ENCODE assay signal across 8 cellular contexts in the genomic region with DNA sequence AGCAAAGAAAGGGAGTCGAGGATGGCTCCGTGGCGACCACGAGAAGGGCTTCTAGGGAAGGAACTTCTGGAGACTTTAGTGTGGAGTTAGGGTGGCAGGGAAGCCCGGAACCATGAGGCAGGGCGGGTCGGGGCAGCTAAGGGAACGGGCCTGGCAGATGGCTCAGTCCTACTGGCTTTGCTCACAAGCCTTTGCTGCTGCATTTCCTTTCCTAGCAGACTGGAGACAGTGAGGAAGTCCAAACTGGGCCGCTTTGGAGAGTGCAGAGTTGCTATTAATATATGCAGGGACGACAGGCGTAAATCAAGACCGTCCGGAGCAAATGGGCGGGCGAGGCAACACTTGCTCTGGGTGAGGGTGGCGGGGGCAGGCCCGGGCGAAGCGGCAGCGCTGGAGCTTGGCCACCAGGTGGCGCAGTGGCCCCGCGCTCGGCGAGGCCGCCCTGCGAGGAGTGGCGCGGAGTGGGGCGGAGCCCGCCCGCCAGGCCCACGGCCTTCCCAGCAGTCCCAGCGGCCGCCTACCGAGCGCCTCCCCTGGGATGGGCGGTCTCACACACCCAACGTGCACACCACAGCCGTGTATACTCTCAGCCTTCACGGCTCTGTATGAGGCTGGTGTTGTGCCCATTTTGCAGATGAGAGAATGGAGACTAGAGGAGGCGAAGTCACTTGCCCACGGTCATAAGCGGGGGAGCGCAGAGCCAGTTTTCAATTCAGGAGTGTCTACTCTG. TPM values are rescaled to one million over a fixed set of nuclear protein-coding genes. Genes with fewer than 3 reads are reported as not detected.
A peak's percentile ranks its signal among the peaks of the same experiment; 100 is the strongest.
DNase-seq lines count a peak whose midpoint lies in the region; ATAC-seq, FAIRE-seq and TF ChIP-seq lines count a peak whose summit lies in the region.

No MANE protein-coding gene starts in this region.

- H3K4me2 ChIP-seq in GM23338 = peak overlapping the region; percentile 83

- peaks cover 11% of the 10 kb centered on the region; the same call in 1 of the 2 replicates for H3K4me1 ChIP-seq in GM23338 (ENCODE audit: insufficient read depth)
- H3K4me1 ChIP-seq in SJSA1 (replicated peaks) = peaks cover 16% of the 10 kb centered on the region

- no peak overlapping the region for H3K27ac Mint-ChIP-seq in GM23338

- H3K4me1 Mint-ChIP-seq in GM23338 = peaks cover 40% of the 10 kb centered on the region

- H3K79me2 ChIP-seq in GM23338 (replicated peaks; ENCODE audit: insufficient read depth) = no peaks in the 10 kb centered on the region

- H3K4me3 ChIP-seq in GM23338 = peak overlapping the region; percentile 67
- H3K4me3 ChIP-seq in SJSA1 = peak overlapping the region; percentile 30

- peak overlapping the region; percentile 74 for H3K4me3 Mint-ChIP-seq in GM23338

- peak overlapping the region; percentile 93 for H2AFZ ChIP-seq in GM23338

- DNase-seq in GM04503 (ENCODE audit: low read depth) (peak; percentile 37), GM23338 (ENCODE audit: low spot score) (peak; percentile 75), SJSA1 (ENCODE audit: low read depth in 1 of 2, low spot score in 2 of 2) (peak; percentile 83 to 91), frontal cortex (ENCODE audit: low spot score in 2 of 2) (peak; percentile 92 to 94), omental fat pad (ENCODE audit: low spot score) (peak; percentile 49)
- DNase-seq in activated naive CD4-positive, alpha-beta T cell treated with Interleukin-2 at 50 U/mL for 16 hours = peak; percentile 96

- H3K9me3 ChIP-seq in SJSA1 (replicated peaks) = no peaks in the 10 kb centered on the region

- no peaks in the 10 kb centered on the region for H3F3A ChIP-seq in GM23338 (replicated peaks; ENCODE audit: low read depth)

- H3K27me3 ChIP-seq in GM23338 (ENCODE audit: insufficient read depth) = peaks cover 5% of the 10 kb centered on the region
- no peaks in the 10 kb centered on the region for H3K27me3 ChIP-seq in SJSA1 (replicated peaks)

- H3K36me3 ChIP-seq in GM23338 (ENCODE audit: insufficient read depth) (no peaks in the 10 kb centered on the region), SJSA1 (no peaks in the 10 kb centered on the region)

- TF ChIP-seq CTCF in GM23338 (conservative IDR thresholded peaks at IDR 0.05; ENCODE audit: low read depth in 2 of 2) (peak; percentile 79 to 89), LNCAP (IDR thresholded peaks at IDR 0.05) (peak; percentile 96), omental fat pad (IDR thresholded peaks at IDR 0.05) (peak in 2 of 3 donors; percentile 98)

- no peaks in the 10 kb centered on the region; the same call in 2 of the 3 replicates for H3K36me3 Mint-ChIP-seq in GM23338 (ENCODE audit: low read depth)

- ATAC-seq in GM23338 (peak; percentile 77), omental fat pad (ENCODE audit: low FRiP score) (peak; percentile 94)

- H3K27ac ChIP-seq in GM23338 (ENCODE audit: low read depth) (no peak overlapping the region), SJSA1 (no peak overlapping the region), temporal lobe (ENCODE audit: low read depth, low read length) (peak overlapping the region; percentile 1)

- no peaks in the 10 kb centered on the region for H4K20me1 ChIP-seq in GM23338 (replicated peaks; ENCODE audit: insufficient read depth)

- FAIRE-seq in frontal cortex (lab: Jason Lieb, UNC) = no peak

- peaks cover 14% of the 10 kb centered on the region for H3K27me3 Mint-ChIP-seq in GM23338 (ENCODE audit: insufficient read depth, low read depth, poor library complexity)

- H3K9me3 Mint-ChIP-seq in GM23338 = no peaks in the 10 kb centered on the region; the same call in 2 of the 3 replicates

- no peaks in the 10 kb centered on the region for H3K9me2 ChIP-seq in GM23338 (ENCODE audit: insufficient read depth)

TF ChIP-seq in GM23338, 12 proteins besides CTCF, POLR2A, EP300 and RAD21:
- TF ChIP-seq STAT1 (IDR thresholded peaks at IDR 0.05; ENCODE audit: unreplicated experiment) (no peak), POLR2AphosphoS5 (IDR thresholded peaks at IDR 0.05; ENCODE audit: low read depth) (peak; percentile 48; the same call in 1 of the 2 replicates), ZNF331 (CRISPR knock-in tag; IDR thresholded peaks at IDR 0.05; ENCODE audit: low read depth) (no peak)
- TF ChIP-seq, protein P1, sequence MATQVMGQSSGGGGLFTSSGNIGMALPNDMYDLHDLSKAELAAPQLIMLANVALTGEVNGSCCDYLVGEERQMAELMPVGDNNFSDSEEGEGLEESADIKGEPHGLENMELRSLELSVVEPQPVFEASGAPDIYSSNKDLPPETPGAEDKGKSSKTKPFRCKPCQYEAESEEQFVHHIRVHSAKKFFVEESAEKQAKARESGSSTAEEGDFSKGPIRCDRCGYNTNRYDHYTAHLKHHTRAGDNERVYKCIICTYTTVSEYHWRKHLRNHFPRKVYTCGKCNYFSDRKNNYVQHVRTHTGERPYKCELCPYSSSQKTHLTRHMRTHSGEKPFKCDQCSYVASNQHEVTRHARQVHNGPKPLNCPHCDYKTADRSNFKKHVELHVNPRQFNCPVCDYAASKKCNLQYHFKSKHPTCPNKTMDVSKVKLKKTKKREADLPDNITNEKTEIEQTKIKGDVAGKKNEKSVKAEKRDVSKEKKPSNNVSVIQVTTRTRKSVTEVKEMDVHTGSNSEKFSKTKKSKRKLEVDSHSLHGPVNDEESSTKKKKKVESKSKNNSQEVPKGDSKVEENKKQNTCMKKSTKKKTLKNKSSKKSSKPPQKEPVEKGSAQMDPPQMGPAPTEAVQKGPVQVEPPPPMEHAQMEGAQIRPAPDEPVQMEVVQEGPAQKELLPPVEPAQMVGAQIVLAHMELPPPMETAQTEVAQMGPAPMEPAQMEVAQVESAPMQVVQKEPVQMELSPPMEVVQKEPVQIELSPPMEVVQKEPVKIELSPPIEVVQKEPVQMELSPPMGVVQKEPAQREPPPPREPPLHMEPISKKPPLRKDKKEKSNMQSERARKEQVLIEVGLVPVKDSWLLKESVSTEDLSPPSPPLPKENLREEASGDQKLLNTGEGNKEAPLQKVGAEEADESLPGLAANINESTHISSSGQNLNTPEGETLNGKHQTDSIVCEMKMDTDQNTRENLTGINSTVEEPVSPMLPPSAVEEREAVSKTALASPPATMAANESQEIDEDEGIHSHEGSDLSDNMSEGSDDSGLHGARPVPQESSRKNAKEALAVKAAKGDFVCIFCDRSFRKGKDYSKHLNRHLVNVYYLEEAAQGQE (IDR thresholded peaks at IDR 0.05; ENCODE audit: unreplicated experiment) = no peak

RNA-seq across cellular contexts. Expression of a gene that starts 24.4 kb away (rescaled TPM):
- total RNA-seq in GM23338 (2014; rRNA removed; shearing (Covaris generic)) = 0.12 TPM in 1 of 2 replicates, not detected in the other
- 0.08 TPM in 1 of 2 replicates, not detected in the other for polyA plus RNA-seq in GM23338 (2016; fragmentation: Nextera tagmentation; extraction: Ambion mirVana)
- not detected in 2 replicates for total RNA-seq in SJSA1 (2014; rRNA removed; shearing (Covaris generic))
- total RNA-seq in frontal cortex = 1.6 TPM
- not detected for total RNA-seq in omental fat pad
- 2.2 TPM for total RNA-seq in temporal lobe

Comparison
In these comparisons a context has a peak if more than half of its experiments do, and no peak if none do; other contexts are left out.
1. DNase-seq: peak in every context shown above with its lines; median percentile 96 in activated naive CD4-positive, alpha-beta T cell treated with Interleukin-2 at 50 U/mL for 16 hours; 93 in frontal cortex; 87 in SJSA1; 75 in GM23338; 49 in omental fat pad; 37 in GM04503.